ENCODE assay signal across 7 cellular contexts in genomic region chr5:75049581-75050274, GRCh38. TPM values are rescaled to one million over a fixed set of nuclear protein-coding genes. Genes with fewer than 3 reads are reported as not detected.
DNase-seq lines count a peak whose midpoint lies in the region; ATAC-seq, FAIRE-seq and TF ChIP-seq lines count a peak whose summit lies in the region.

No MANE protein-coding gene starts in this region.

- DNase-seq in GM12891 (ENCODE audit: insufficient read length, low spot score) (no peak), NB4 (ENCODE audit: low read depth) (peak; percentile 62), WTC11 (ENCODE audit: low spot score) (peak; percentile 75), cerebellar cortex (ENCODE audit: low spot score) (peak; percentile 70), HepG2 (ENCODE audit: low spot score) (peak; percentile 69), GM19238 (ENCODE audit: insufficient read length, low spot score) (no peak)

- peaks cover 39% of the 10 kb centered on the region for H3K27me3 Mint-ChIP-seq in WTC11 (ENCODE audit: low read depth)
- peaks cover 8% of the 10 kb centered on the region for H3K27me3 Mint-ChIP-seq in stimulated activated naive CD8-positive, alpha-beta T cell treated with anti-CD3 and anti-CD28 coated beads, Interleukin-15, Interleukin-2, amounts not matched to agents 100 ng/mL and 50 ng/mL, for 24 hours

- H3K36me3 ChIP-seq in HepG2 (replicated peaks in 1 of 2; ENCODE audit: control insufficient read depth in 1 of 2, insufficient read depth in 2 of 2, low read length in 2 of 2), result no peaks in the 10 kb centered on the region

- FAIRE-seq in GM12891 (lab: Jason Lieb, UNC), result peak; percentile 95
- FAIRE-seq in HepG2 (lab: Jason Lieb, UNC), result peak; percentile 88

- H3K9me3 ChIP-seq in HepG2 (ENCODE audit: low read length), result no peaks in the 10 kb centered on the region

- TF ChIP-seq POLR2A in GM12891 (IDR thresholded peaks at IDR 0.05; ENCODE audit: low read depth, low read length) (no peak), NB4 (IDR thresholded peaks at IDR 0.05; ENCODE audit: extremely low read depth, insufficient read length) (no peak), HepG2 (IDR thresholded peaks at IDR 0.05; ENCODE audit: insufficient read depth in 1 of 2, low read depth in 2 of 2, low read length in 2 of 2) (no peak)

- no peak overlapping the region for H3K27ac ChIP-seq in HepG2 (ENCODE audit: extremely low read length, insufficient read depth, low read length)

- no peaks in the 10 kb centered on the region for H3K9me3 Mint-ChIP-seq in WTC11
- no peaks in the 10 kb centered on the region for H3K9me3 Mint-ChIP-seq in stimulated activated naive CD8-positive, alpha-beta T cell treated with anti-CD3 and anti-CD28 coated beads, Interleukin-15, Interleukin-2, amounts not matched to agents 100 ng/mL and 50 ng/mL, for 24 hours

- peaks cover 31% of the 10 kb centered on the region for H3K4me1 Mint-ChIP-seq in WTC11
- peaks cover 81% of the 10 kb centered on the region for H3K4me1 Mint-ChIP-seq in stimulated activated naive CD8-positive, alpha-beta T cell treated with anti-CD3 and anti-CD28 coated beads, Interleukin-15, Interleukin-2, amounts not matched to agents 100 ng/mL and 50 ng/mL, for 24 hours (ENCODE audit: low read depth)

- peak; percentile 81 for TF ChIP-seq CTCF in NB4 (IDR thresholded peaks at IDR 0.05; ENCODE audit: low read depth, low read length)
- TF ChIP-seq CTCF in WTC11 (IDR thresholded peaks at IDR 0.05), result peak; percentile 74
- peak; percentile 89 for TF ChIP-seq CTCF in HepG2 (CRISPR knock-in tag; IDR thresholded peaks at IDR 0.05)

- ATAC-seq in WTC11, result peak; percentile 46
- ATAC-seq in HepG2, result peak; percentile 42

- H3K27me3 ChIP-seq in HepG2 (ENCODE audit: control insufficient read depth in 1 of 2, insufficient read depth in 2 of 2, low read length in 2 of 2), result peaks cover 14 to 39% of the 10 kb centered on the region in 2 experiments

- no peak overlapping the region for H3K4me2 ChIP-seq in HepG2 (ENCODE audit: low read depth, low read length)

- no peaks in the 10 kb centered on the region for H4K20me1 ChIP-seq in HepG2 (ENCODE audit: insufficient read depth, low read length)

- in situ Hi-C loops in HepG2 (cut with HindIII; ENCODE audit: extremely low pct_ligation_motif_present, low pct_unique_long_range_greater_than_20kb), result loop anchor here (10.0 kb wide), 2 partner anchors 115 to 215 kb away; no protein-coding TSS in a partner anchor

- no TSS peak for BruUV-seq in HepG2 (replicated peaks; lab: Mats Ljungman, UMichigan)

- TF ChIP-seq RAD21 in HepG2 (CRISPR knock-in tag; IDR thresholded peaks at IDR 0.05), result peak; percentile 60; the same call in 1 of the 2 replicates

- H3K27ac Mint-ChIP-seq in WTC11, result no peak overlapping the region
- peak overlapping the region; percentile 88 for H3K27ac Mint-ChIP-seq in stimulated activated naive CD8-positive, alpha-beta T cell treated with anti-CD3 and anti-CD28 coated beads, Interleukin-15, Interleukin-2, amounts not matched to agents 100 ng/mL and 50 ng/mL, for 24 hours

- intact Hi-C loops in HepG2 (cut with micrococcal nuclease; ENCODE audit: unreplicated experiment), result loop anchor here (1.0 to 10.0 kb wide), 3 partner anchors 38 to 185 kb away; partner anchors contain the start of gene ANKRD31

- H2AFZ ChIP-seq in HepG2 (ENCODE audit: low read length), result no peak overlapping the region

- TF ChIP-seq EP300 in HepG2 (IDR thresholded peaks at IDR 0.05; ENCODE audit: low read depth in 2 of 2, low read length in 2 of 2) (no peak), HepG2 (CRISPR knock-in tag; IDR thresholded peaks at IDR 0.05; ENCODE audit: borderline replicate concordance) (no peak)

- H3K9ac ChIP-seq in HepG2 (ENCODE audit: insufficient read depth, low read depth, low read length), result no peak overlapping the region

- POLR2A ChIA-PET in WTC11 (lab: Charles Lee) (interaction anchor here (1.5 kb wide), 1 partner anchor 287 kb away, joined by 8 read pairs; the partner anchor contains the start of gene HMGCR), HepG2 (lab: Yijun Ruan, JAX) (interaction anchor here (1.4 kb wide), 1 partner anchor 287 kb away, joined by 3 read pairs; the partner anchor contains the start of gene HMGCR)

- H3K36me3 Mint-ChIP-seq in WTC11, result no peaks in the 10 kb centered on the region
- H3K36me3 Mint-ChIP-seq in stimulated activated naive CD8-positive, alpha-beta T cell treated with anti-CD3 and anti-CD28 coated beads, Interleukin-15, Interleukin-2, amounts not matched to agents 100 ng/mL and 50 ng/mL, for 24 hours (ENCODE audit: low read depth), result peaks cover 14% of the 10 kb centered on the region

- CTCF ChIA-PET in WTC11 (lab: Charles Lee), result interaction anchor here (0.6 to 4.0 kb wide), 53 partner anchors 9 to 431 kb away, joined by 3 to 49 read pairs (median 4); partner anchors contain the start of genes ANKRD31, ENC1 and HMGCR
- CTCF ChIA-PET in HepG2 (lab: Yijun Ruan, JAX; ENCODE audit: low intra/inter-chr PET ratio, low total read pairs), result interaction anchor here (0.9 to 1.6 kb wide), 2 partner anchors 114 to 216 kb away, joined by 3 to 10 read pairs; no protein-coding TSS in a partner anchor

- H3K79me2 ChIP-seq in HepG2 (ENCODE audit: insufficient read depth, low read length), result no peaks in the 10 kb centered on the region

- H3K4me3 Mint-ChIP-seq in WTC11, result no peak overlapping the region
- peak overlapping the region; percentile 94 for H3K4me3 Mint-ChIP-seq in stimulated activated naive CD8-positive, alpha-beta T cell treated with anti-CD3 and anti-CD28 coated beads, Interleukin-15, Interleukin-2, amounts not matched to agents 100 ng/mL and 50 ng/mL, for 24 hours

- H3K4me3 ChIP-seq in NB4 (ENCODE audit: low read depth, low read length) (no peak overlapping the region), HepG2 (replicated peaks in 1 of 3; ENCODE audit: insufficient read depth in 1 of 3, low read depth in 2 of 3, low read length in 3 of 3) (no peak overlapping the region)

- 45% methylated on average over 9 of the region's 9 CpGs for WGBS in HepG2 (ENCODE audit: low lambda C conversion rate)

- H3K4me1 ChIP-seq in HepG2 (ENCODE audit: insufficient read depth, low read length), result peaks cover 33% of the 10 kb centered on the region

TF ChIP-seq in GM12891, 5 proteins besides CTCF, POLR2A, EP300 and RAD21:
- no peak for TF ChIP-seq POLR2AphosphoS5 (IDR thresholded peaks at IDR 0.05; ENCODE audit: low read depth, low read length)
- peak; percentile 61; the same call in 1 of the 2 replicates for TF ChIP-seq POU2F2 (IDR thresholded peaks at IDR 0.05; ENCODE audit: low read depth, low read length)

TF ChIP-seq in WTC11, 78 proteins besides CTCF, POLR2A, EP300 and RAD21 (continues in another document):
- TF ChIP-seq TEAD1 (CRISPR knock-in tag; IDR thresholded peaks at IDR 0.05), result peak; percentile 23; the same call in 1 of the 2 replicates
- TF ChIP-seq GABPB1 (CRISPR knock-in tag; IDR thresholded peaks at IDR 0.05), result peak; percentile 16; the same call in 1 of the 2 replicates
- peak; percentile 95 for TF ChIP-seq ZNF121 (CRISPR knock-in tag; IDR thresholded peaks at IDR 0.05)

TF ChIP-seq in HepG2, 621 proteins besides CTCF, POLR2A, EP300 and RAD21 (continues in another document):
- TF ChIP-seq ZBTB20 (CRISPR knock-in tag; IDR thresholded peaks at IDR 0.05; ENCODE audit: borderline replicate concordance, low read depth) (no peak), ZSCAN9 (CRISPR knock-in tag; IDR thresholded peaks at IDR 0.05; ENCODE audit: borderline replicate concordance) (0 out of 2 replicates have a peak, but pooled peaks have one; percentile 54), ZFYVE20 (CRISPR knock-in tag; IDR thresholded peaks at IDR 0.05; ENCODE audit: borderline replicate concordance, low read depth) (no peak), SMAD3 (CRISPR knock-in tag; IDR thresholded peaks at IDR 0.05) (no peak), MIER3 (CRISPR knock-in tag; IDR thresholded peaks at IDR 0.05; ENCODE audit: borderline replicate concordance) (peak; percentile 27; the same call in 1 of the 2 replicates), ELF3 (CRISPR knock-in tag; IDR thresholded peaks at IDR 0.05) (peak; percentile 66), ZNF576 (CRISPR knock-in tag; IDR thresholded peaks at IDR 0.05) (no peak)

RNA-seq across cellular contexts. Expression of gene GCNT4, which starts 2.6 kb away (rescaled TPM):
- 0.10 TPM for polyA plus RNA-seq in GM12891 (2012; ENCODE audit: low read depth, missing spikeins)
- total RNA-seq in WTC11 (2021), result 0.71 to 1.8 TPM (median 0.80 TPM) in 3 replicates
- 0.22 and 0.27 TPM in 2 replicates for total RNA-seq in HepG2 (2016; rRNA removed; fragmentation: Illumina TruSeq; extraction: Trizol)
- 0.10 TPM in 1 of 2 replicates, not detected in the other for total RNA-seq in HepG2 (2016; cell fraction: cytosol; rRNA removed; fragmentation: Illumina TruSeq; extraction: Trizol; ENCODE audit: low read depth)
- total RNA-seq in HepG2 (2016; cell fraction: insoluble cytoplasmic fraction; rRNA removed; fragmentation: Illumina TruSeq; extraction: Trizol), result 0.18 and 0.26 TPM in 2 replicates
- total RNA-seq in HepG2 (2016; cell fraction: membrane; rRNA removed; fragmentation: Illumina TruSeq; extraction: Trizol), result 0.17 and 0.25 TPM in 2 replicates
- 0.19 and 0.50 TPM in 2 replicates for total RNA-seq in HepG2 (2016; cell fraction: nucleus; rRNA removed; fragmentation: Illumina TruSeq; extraction: Trizol)
- 0.26 and 0.38 TPM in 2 replicates for polyA plus RNA-seq in HepG2 (2011; rRNA removed)
- 0.11 and 0.26 TPM in 2 replicates for polyA plus RNA-seq in HepG2 (2011; cell fraction: cytosol; rRNA removed)
- polyA plus RNA-seq in HepG2 (2011; cell fraction: nucleus; rRNA removed), result 0.16 and 0.28 TPM in 2 replicates
- 0.17 and 0.43 TPM in 2 replicates for polyA plus RNA-seq in HepG2 (2012)
- 0.01 and 0.02 TPM in 2 replicates for polyA plus RNA-seq in HepG2 (2016; cell fraction: cytosol; fragmentation: Illumina TruSeq; extraction: Trizol; ENCODE audit: low read depth)
- 0.12 and 0.17 TPM in 2 replicates for polyA plus RNA-seq in HepG2 (2016; cell fraction: insoluble cytoplasmic fraction; fragmentation: Illumina TruSeq; extraction: Trizol; ENCODE audit: low read depth)
- polyA plus RNA-seq in HepG2 (2016; cell fraction: membrane; fragmentation: Illumina TruSeq; extraction: Trizol; ENCODE audit: low read depth), result 0.05 and 0.13 TPM in 2 replicates
- 0.21 and 0.28 TPM in 2 replicates for polyA plus RNA-seq in HepG2 (2016; cell fraction: nucleus; fragmentation: Illumina TruSeq; extraction: Trizol; ENCODE audit: insufficient read depth, low read depth)
- 0.02 and 0.26 TPM in 2 replicates for polyA minus RNA-seq in HepG2 (2011; rRNA and poly(A)+ RNA removed; ENCODE audit: low replicate concordance)
- 0.59 and 0.62 TPM in 2 replicates for polyA minus RNA-seq in HepG2 (2011; cell fraction: cytosol; rRNA and poly(A)+ RNA removed)
- 0.90 and 0.99 TPM in 2 replicates for polyA minus RNA-seq in HepG2 (2011; cell fraction: nucleus; rRNA and poly(A)+ RNA removed)

Comparison
In these comparisons a context has a peak if more than half of its experiments do, and no peak if none do; other contexts are left out.
1. DNase-seq: peak in NB4 (single experiment), WTC11 (single experiment), cerebellar cortex (single experiment) and HepG2 (single experiment); none in GM12891 (single experiment) and GM19238 (single experiment).
2. Peak in every context shown above with its lines, with median percentiles within 50 percentile points of each other: CTCF ChIP-seq.